In genomic region chr4:142600952-142601351, GRCh38 we compare ENCODE assay signal across 20 cellular contexts.
A peak's percentile ranks its signal among the peaks of the same experiment; 100 is the strongest.
DNase-seq lines count a peak whose midpoint lies in the region; ATAC-seq, FAIRE-seq and TF ChIP-seq lines count a peak whose summit lies in the region.
"Had no signal": no experiment of that assay in that cellular context is flagged by ENCODE, and none has a peak within 500 bp of the region (broad histone marks: within the 10 kb centered on the region; RNA-seq: fewer than 3 reads in every experiment).

No MANE protein-coding gene starts in this region.

- H3K27me3 ChIP-seq in PC-9 (ENCODE audit: insufficient read depth, low read depth), result no peaks in the 10 kb centered on the region
- no peaks in the 10 kb centered on the region for H3K27me3 ChIP-seq in Karpas-422 (ENCODE audit: low read length)
- H3K27me3 ChIP-seq: MG63 had no signal

- no peaks in the 10 kb centered on the region for H3F3A ChIP-seq in PC-9 (ENCODE audit: insufficient read depth, low read depth)

- H3K4me1 ChIP-seq in PC-9 (replicated peaks; ENCODE audit: insufficient read depth) (peaks cover 19% of the 10 kb centered on the region), Karpas-422 (ENCODE audit: low read length) (no peaks in the 10 kb centered on the region)
- H3K4me1 ChIP-seq: HAP-1 had no signal

- H3K9ac ChIP-seq in Karpas-422 (ENCODE audit: low read length), result no peak overlapping the region

- FAIRE-seq in G401.6 (lab: Jason Lieb, UNC), result peak; percentile 6
- FAIRE-seq: GM12878 had no signal

- H3K79me2 ChIP-seq in PC-9 (ENCODE audit: low read depth) (peaks cover 11% of the 10 kb centered on the region; the same call in 1 of the 2 replicates), Karpas-422 (ENCODE audit: low read length) (no peaks in the 10 kb centered on the region)

- POLR2A ChIA-PET in PC-9 (lab: Charles Lee; ENCODE audit: unreplicated experiment), result no interaction called here

- H3K4me2 ChIP-seq in PC-9 (peak overlapping the region; percentile 52), Karpas-422 (ENCODE audit: low read depth, low read length, poor library complexity, severe bottlenecking) (no peak overlapping the region)

- DNase-seq in PC-9, result peak in 1 of 2 experiments; percentile 74
- DNase-seq in iris pigment epithelial cell (ENCODE audit: low read depth), result peak; percentile 13
- no peak for DNase-seq in Karpas-422
- no peak for DNase-seq in KG1 (lab: John Stamatoyannopoulos, UW)
- no peak for DNase-seq in HUDEP-2 (lab: John Stamatoyannopoulos, UW; ENCODE audit: unreplicated experiment in 76 of 76)
- DNase-seq: AML-193, COR-L47, GDM1, KBM-7, MG63, NCI-H1092, NCI-H146, NCI-H2081, NCI-H774, SW 1271 had no signal

- intact Hi-C loops in PC-9 (cut with micrococcal nuclease; ENCODE audit: unreplicated experiment), result loop anchor here (2.0 kb wide), 1 partner anchor 50 kb away; no protein-coding TSS in a partner anchor

- peaks cover 5% of the 10 kb centered on the region; the same call in 1 of the 2 replicates for H3K9me3 ChIP-seq in PC-9 (ENCODE audit: insufficient read depth, low read depth)
- peaks cover 23% of the 10 kb centered on the region for H3K9me3 ChIP-seq in Karpas-422 (ENCODE audit: low read length)
- H3K9me3 ChIP-seq: HAP-1, MG63 had no signal

- H3K9me2 ChIP-seq in PC-9 (ENCODE audit: insufficient read depth) (no peaks in the 10 kb centered on the region), Karpas-422 (replicated peaks; ENCODE audit: insufficient read depth, low read length) (no peaks in the 10 kb centered on the region)

- peak overlapping the region; percentile 24; the same call in 1 of the 2 replicates for H2AFZ ChIP-seq in PC-9
- no peak overlapping the region for H2AFZ ChIP-seq in Karpas-422 (ENCODE audit: low read length)

- BruUV-seq in PC-9 (replicated peaks; lab: Mats Ljungman, UMichigan), result no TSS peak

- TF ChIP-seq CTCF in 22Rv1 (IDR thresholded peaks at IDR 0.05) (no peak), PC-9 (conservative IDR thresholded peaks at IDR 0.05) (no peak)

- H3K4me3 ChIP-seq in PC-9, result peak overlapping the region; percentile 3; the same call in 1 of the 2 replicates
- H3K4me3 ChIP-seq in Karpas-422 (ENCODE audit: low read length), result no peak overlapping the region
- H3K4me3 ChIP-seq: GM12878, HAP-1, MG63 had no signal

- H4K20me1 ChIP-seq in PC-9 (ENCODE audit: insufficient read depth) (no peaks in the 10 kb centered on the region), Karpas-422 (ENCODE audit: insufficient read depth, low read depth, low read length) (no peaks in the 10 kb centered on the region)

- H3K36me3 ChIP-seq in PC-9 (ENCODE audit: low read depth) (no peaks in the 10 kb centered on the region), Karpas-422 (ENCODE audit: insufficient read depth, low read length) (no peaks in the 10 kb centered on the region)
- H3K36me3 ChIP-seq: HAP-1, MG63 had no signal

- no peak for ATAC-seq in HG03432 (IDR thresholded peaks at IDR 0.05; ENCODE audit: unreplicated experiment)
- ATAC-seq: GM12878 had no signal

- CTCF ChIA-PET in PC-9 (lab: Charles Lee), result no interaction called here

- H3K27ac ChIP-seq in 22Rv1, result peak overlapping the region; percentile 78
- peak overlapping the region; percentile 58 for H3K27ac ChIP-seq in PC-9
- no peak overlapping the region for H3K27ac ChIP-seq in Karpas-422 (ENCODE audit: low read length)
